In genomic region chr2:76512421-76512820, GRCh38 we compare ENCODE assay signal across 8 cellular contexts.
"Had no signal": no experiment of that assay in that cellular context is flagged by ENCODE, and none has a peak within 500 bp of the region (broad histone marks: within the 10 kb centered on the region; RNA-seq: fewer than 3 reads in every experiment).

No MANE protein-coding gene starts in this region.

- H3K27ac Mint-ChIP-seq: HFFc6, IgD-negative memory B cell had no signal

- DNase-seq: GM23248, GOT3, H7, HFFc6, KBM-7 had no signal

- H3K27me3 Mint-ChIP-seq: IgD-negative memory B cell had no signal

- H3K4me1 Mint-ChIP-seq: IgD-negative memory B cell had no signal

- H3K4me3 Mint-ChIP-seq: HFFc6, IgD-negative memory B cell had no signal

- H3K36me3 Mint-ChIP-seq: IgD-negative memory B cell had no signal

- ATAC-seq: HCT116, HepG2 had no signal
